26 cellular contexts compared by ENCODE assay signal in genomic region chr6:123116370-123116769, GRCh38.
"Had no signal": no experiment of that assay in that cellular context is flagged by ENCODE, and none has a peak within 500 bp of the region (broad histone marks: within the 10 kb centered on the region; RNA-seq: fewer than 3 reads in every experiment).

No MANE protein-coding gene starts in this region.

- FAIRE-seq: endometrium, endothelial cell of umbilical vein had no signal

- H3K4me3 ChIP-seq: colonic mucosa, coronary artery, dorsolateral prefrontal cortex, esophagus muscularis mucosa, esophagus squamous epithelium, gastrocnemius medialis, gastroesophageal sphincter, heart left ventricle, heart right ventricle, hepatocyte had no signal

- DNase-seq: colonic mucosa; cortex of kidney; dermis blood vessel endothelial cell; dorsolateral prefrontal cortex; effector CD4-positive, alpha-beta T cell; effector CD8-positive, alpha-beta T cell; effector memory CD4-positive, alpha-beta T cell; effector memory CD8-positive, alpha-beta T cell; endodermal cell; esophagus squamous epithelium; foreskin fibroblast; foreskin keratinocyte; foreskin melanocyte; gastrocnemius medialis; glutamatergic neuron; head of caudate nucleus; heart left ventricle; heart right ventricle had no signal

- H3K4me2 ChIP-seq: hepatocyte had no signal

- H3K27ac ChIP-seq: colonic mucosa, coronary artery, dorsolateral prefrontal cortex, epithelial cell of prostate, esophagus muscularis mucosa, esophagus squamous epithelium, foreskin keratinocyte, gastrocnemius medialis, gastroesophageal sphincter, heart left ventricle, heart right ventricle, hepatocyte had no signal

- H3K36me3 ChIP-seq: colonic mucosa, esophagus muscularis mucosa, esophagus squamous epithelium, gastrocnemius medialis, gastroesophageal sphincter, heart left ventricle, heart right ventricle had no signal

- H3K27me3 ChIP-seq: colonic mucosa, dorsolateral prefrontal cortex, esophagus muscularis mucosa, esophagus squamous epithelium, foreskin keratinocyte, gastrocnemius medialis, gastroesophageal sphincter, heart left ventricle, heart right ventricle, hepatocyte had no signal

- H3K9me3 ChIP-seq: colonic mucosa, esophagus muscularis mucosa, esophagus squamous epithelium, gastrocnemius medialis, gastroesophageal sphincter, heart left ventricle had no signal

- H3K4me1 ChIP-seq: colonic mucosa, esophagus muscularis mucosa, esophagus squamous epithelium, foreskin keratinocyte, gastroesophageal sphincter, heart left ventricle, heart right ventricle had no signal

- H3K79me2 ChIP-seq: hepatocyte had no signal

- H2AFZ ChIP-seq: hepatocyte had no signal

- ATAC-seq: effector memory CD8-positive, alpha-beta T cell; esophagus mucosa; foreskin keratinocyte; gastrocnemius medialis; gastroesophageal sphincter; heart left ventricle; heart right ventricle had no signal
